ENCODE assay signal across 23 cellular contexts in the genomic region with DNA sequence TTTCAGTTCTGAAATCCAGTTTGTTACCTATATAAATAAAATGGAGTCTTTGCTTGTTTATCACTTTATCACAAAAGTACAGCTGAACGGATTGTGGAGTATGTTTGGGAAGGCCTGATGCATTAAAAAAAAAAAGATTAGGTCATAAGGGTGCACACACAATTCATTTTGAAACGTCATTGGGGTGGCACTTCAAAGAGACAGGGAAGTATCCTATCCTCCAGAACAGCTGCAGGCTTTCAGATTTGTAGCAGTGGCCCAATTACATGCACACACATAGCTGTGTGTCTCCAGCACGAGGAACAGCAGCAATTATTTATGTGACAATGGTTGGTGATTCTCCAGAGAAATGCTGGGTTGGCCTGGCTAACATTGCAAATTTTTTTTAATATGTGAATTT. TPM values are rescaled to one million over a fixed set of nuclear protein-coding genes. Genes with fewer than 3 reads are reported as not detected.
DNase-seq lines count a peak whose midpoint lies in the region; ATAC-seq and TF ChIP-seq lines count a peak whose summit lies in the region.
"Had no signal": no experiment of that assay in that cellular context is flagged by ENCODE, and none has a peak within 500 bp of the region (broad histone marks: within the 10 kb centered on the region; RNA-seq: fewer than 3 reads in every experiment).

No MANE protein-coding gene starts in this region.

- H3K4me1 Mint-ChIP-seq in neural crest cell = no peaks in the 10 kb centered on the region
- no peaks in the 10 kb centered on the region for H3K4me1 Mint-ChIP-seq in activated CD4-positive, alpha-beta T cell treated with anti-CD3 and anti-CD28 coated beads, Interleukin-2, amount 10 ng/mL, durations not matched to agents 24 days and 14 days
- H3K4me1 Mint-ChIP-seq: CD4-positive, alpha-beta memory T cell; naive thymus-derived CD8-positive, alpha-beta T cell had no signal

- H3K9me3 Mint-ChIP-seq in neural crest cell = no peaks in the 10 kb centered on the region
- no peaks in the 10 kb centered on the region for H3K9me3 Mint-ChIP-seq in activated CD4-positive, alpha-beta T cell treated with anti-CD3 and anti-CD28 coated beads, Interleukin-2, amount 10 ng/mL, durations not matched to agents 24 days and 14 days
- H3K9me3 Mint-ChIP-seq: activated T-helper 1 cell treated with anti-CD3 and anti-CD28 coated beads, Interleukin-12 subunit alpha, Interleukin-12 subunit beta, Interleukin-2, Interleukin-4 antibody, amounts not matched to agents 30 ng/mL and 10 ng/mL and 1 ng/mL, durations not matched to agents 14 hours and 24 hours and 36 hours; CD4-positive, alpha-beta memory T cell; naive thymus-derived CD8-positive, alpha-beta T cell; stimulated activated naive CD8-positive, alpha-beta T cell treated with anti-CD3 and anti-CD28 coated beads, Interleukin-15, Interleukin-2, amounts not matched to agents 100 ng/mL and 50 ng/mL, for 24 hours had no signal

- H3K4me3 Mint-ChIP-seq in neural crest cell = no peak overlapping the region
- H3K4me3 Mint-ChIP-seq in activated CD4-positive, alpha-beta T cell treated with anti-CD3 and anti-CD28 coated beads, Interleukin-2, amount 10 ng/mL, durations not matched to agents 24 days and 14 days = no peak overlapping the region
- H3K4me3 Mint-ChIP-seq: activated T-helper 1 cell treated with anti-CD3 and anti-CD28 coated beads, Interleukin-12 subunit alpha, Interleukin-12 subunit beta, Interleukin-2, Interleukin-4 antibody, amounts not matched to agents 30 ng/mL and 10 ng/mL and 1 ng/mL, durations not matched to agents 14 hours and 24 hours and 36 hours; CD4-positive, alpha-beta memory T cell; naive thymus-derived CD8-positive, alpha-beta T cell; stimulated activated naive CD8-positive, alpha-beta T cell treated with anti-CD3 and anti-CD28 coated beads, Interleukin-15, Interleukin-2, amounts not matched to agents 100 ng/mL and 50 ng/mL, for 24 hours had no signal

- H3K27me3 Mint-ChIP-seq in neural crest cell (ENCODE audit: low read depth) = no peaks in the 10 kb centered on the region
- H3K27me3 Mint-ChIP-seq in activated CD4-positive, alpha-beta T cell treated with anti-CD3 and anti-CD28 coated beads, Interleukin-2, amount 10 ng/mL, durations not matched to agents 24 days and 14 days = peaks cover 10% of the 10 kb centered on the region
- H3K27me3 Mint-ChIP-seq: CD4-positive, alpha-beta memory T cell had no signal

- H3K27ac Mint-ChIP-seq in neural crest cell (ENCODE audit: unreplicated experiment) = peak overlapping the region; percentile 87
- no peak overlapping the region for H3K27ac Mint-ChIP-seq in activated CD4-positive, alpha-beta T cell treated with anti-CD3 and anti-CD28 coated beads, Interleukin-2, amount 10 ng/mL, durations not matched to agents 24 days and 14 days
- H3K27ac Mint-ChIP-seq: activated T-helper 1 cell treated with anti-CD3 and anti-CD28 coated beads, Interleukin-12 subunit alpha, Interleukin-12 subunit beta, Interleukin-2, Interleukin-4 antibody, amounts not matched to agents 30 ng/mL and 10 ng/mL and 1 ng/mL, durations not matched to agents 14 hours and 24 hours and 36 hours; CD4-positive, alpha-beta memory T cell; naive thymus-derived CD8-positive, alpha-beta T cell; stimulated activated naive CD8-positive, alpha-beta T cell treated with anti-CD3 and anti-CD28 coated beads, Interleukin-15, Interleukin-2, amounts not matched to agents 100 ng/mL and 50 ng/mL, for 24 hours had no signal

- intact Hi-C loops in activated CD4-positive, alpha-beta T cell treated with anti-CD3 and anti-CD28 coated beads, Interleukin-2, amount 10 ng/mL, durations not matched to agents 24 days and 14 days (cut with micrococcal nuclease) = no loop called here
- intact Hi-C loops in sciatic nerve (cut with DNase I) = no loop called here

- peak; percentile 13 for DNase-seq in DMS153 (lab: John Stamatoyannopoulos, UW)
- DNase-seq in LHCN-M2 (ENCODE audit: low read depth) = peak; percentile 4
- peak; percentile 31 for DNase-seq in SW480 (ENCODE audit: low spot score)
- DNase-seq in neural crest cell (ENCODE audit: low read depth, low spot score) = no peak
- DNase-seq in activated CD4-positive, alpha-beta T cell treated with anti-CD3 and anti-CD28 coated beads, Interleukin-2, amount 10 ng/mL, durations not matched to agents 24 days and 14 days = no peak
- DNase-seq in GDM1 (lab: John Stamatoyannopoulos, UW) = no peak
- no peak for DNase-seq in sciatic nerve (ENCODE audit: low spot score)
- DNase-seq: activated CD4-positive, alpha-beta T cell treated with anti-CD3 and anti-CD28 coated beads, Interleukin-2, amount 50 U/mL, for 1 hour; activated naive CD4-positive, alpha-beta T cell treated with anti-CD3 and anti-CD28 coated beads, Interleukin-2, amount 50 U/mL, for 16 hours; CD4-positive, alpha-beta memory T cell; effector memory CD4-positive, alpha-beta T cell; erythroblast; foreskin fibroblast; left colon; naive thymus-derived CD8-positive, alpha-beta T cell; NCI-H1694 treated with DMSO at 0.1 percent for 48 hours; right lobe of liver; SK-N-SH; stimulated activated CD4-positive, alpha-beta T cell treated with anti-CD3 and anti-CD28 coated beads, Interleukin-15, amount 100 ng/mL, for 24 hours; thyroid gland had no signal

- H3K36me3 Mint-ChIP-seq in neural crest cell (ENCODE audit: low read depth) = no peaks in the 10 kb centered on the region
- no peaks in the 10 kb centered on the region for H3K36me3 Mint-ChIP-seq in activated CD4-positive, alpha-beta T cell treated with anti-CD3 and anti-CD28 coated beads, Interleukin-2, amount 10 ng/mL, durations not matched to agents 24 days and 14 days (ENCODE audit: low read depth)
- H3K36me3 Mint-ChIP-seq: CD4-positive, alpha-beta memory T cell; naive thymus-derived CD8-positive, alpha-beta T cell had no signal

- ATAC-seq in GM21825 (IDR thresholded peaks at IDR 0.05; ENCODE audit: unreplicated experiment) = no peak
- ATAC-seq in sciatic nerve = no peak
- ATAC-seq: left colon; naive thymus-derived CD8-positive, alpha-beta T cell; right lobe of liver had no signal

- TF ChIP-seq CTCF in neural crest cell (conservative IDR thresholded peaks at IDR 0.05) = no peak

RNA-seq across cellular contexts. Expression of gene FER, which starts 46.8 kb away (rescaled TPM):
- 11.8 and 14.2 TPM in 2 replicates for total RNA-seq in LHCN-M2 (2014; rRNA removed)
- polyA plus RNA-seq in LHCN-M2 (2012) = 3.0 TPM
- 25.4 and 28.4 TPM in 2 replicates for total RNA-seq in neural crest cell
- 3.5 and 4.3 TPM in 2 replicates for total RNA-seq in activated CD4-positive, alpha-beta T cell treated with anti-CD3 and anti-CD28 coated beads, Interleukin-2, amount 10 ng/mL, durations not matched to agents 24 days and 14 days
- 99.2 TPM for total RNA-seq in sciatic nerve

Comparison
In these comparisons a context has a peak if more than half of its experiments do, and no peak if none do; other contexts are left out.
1. DNase-seq: peak in DMS153 (single experiment), LHCN-M2 (single experiment) and SW480 (single experiment); none in neural crest cell (single experiment), activated CD4-positive, alpha-beta T cell treated with anti-CD3 and anti-CD28 coated beads, Interleukin-2, amount 10 ng/mL, durations not matched to agents 24 days and 14 days (single experiment), GDM1 (single experiment) and sciatic nerve (single experiment).